Comparison of ENCODE assay signal across 8 cellular contexts in genomic region chr19:2050991-2051770, GRCh38. TPM values are rescaled to one million over a fixed set of nuclear protein-coding genes. Genes with fewer than 3 reads are reported as not detected.
DNase-seq lines count a peak whose midpoint lies in the region; ATAC-seq, FAIRE-seq and TF ChIP-seq lines count a peak whose summit lies in the region.

Gene MKNK2, minus strand, starts transcription at chr19:2051244. Its CDS starts 393 bp downstream, at chr19:2050851.

- H3K36me3 ChIP-seq in ACC112 (ENCODE audit: insufficient read depth, low read length) (no peaks in the 10 kb centered on the region), keratinocyte (ENCODE audit: control insufficient read depth in 2 of 2, extremely low read depth in 1 of 2, insufficient read depth in 2 of 2, low read length in 2 of 2) (peaks cover 10 to 14% of the 10 kb centered on the region in 2 experiments)

- TF ChIP-seq POLR2A in GM18526 (IDR thresholded peaks at IDR 0.05; ENCODE audit: extremely low read depth, insufficient read length): peak; percentile 99

- H4K20me1 ChIP-seq in keratinocyte (ENCODE audit: control insufficient read depth, extremely low read depth, insufficient read depth, low read length): peaks cover 18% of the 10 kb centered on the region

- DNase-seq in NCI-H2196 (lab: John Stamatoyannopoulos, UW; ENCODE audit: unreplicated experiment) (peak; percentile 95), keratinocyte (ENCODE audit: low read depth, low spot score) (no peak)
- DNase-seq in activated CD4-positive, CD25-positive, alpha-beta regulatory T cell treated with anti-CD3 and anti-CD28 coated beads, Interleukin-2, amount 50 U/mL, for 16 hours (ENCODE audit: low read depth, low spot score): peak; percentile 93
- peak; percentile 91 for DNase-seq in central memory CD4-positive, alpha-beta T cell
- DNase-seq in stimulated activated CD4-positive, alpha-beta T cell treated with anti-CD3 and anti-CD28 coated beads, Interleukin-15, amount 100 ng/mL, for 1 hour (ENCODE audit: low read depth in 1 of 2, low spot score in 1 of 2): peak; percentile 94 to 96

- peaks cover 3% of the 10 kb centered on the region for H3K9me1 ChIP-seq in keratinocyte (ENCODE audit: control insufficient read depth, extremely low read depth, insufficient read depth, low read length)

- TF ChIP-seq CTCF in keratinocyte (optimal IDR thresholded peaks at IDR 0.05 in 1 of 3, IDR thresholded peaks at IDR 0.05 in 1 of 3, conservative IDR thresholded peaks at IDR 0.05 in 1 of 3; ENCODE audit: extremely low read depth in 1 of 3, insufficient read depth in 2 of 3, low read length in 3 of 3): peak; percentile 32 to 65 (median 60)

- H3K4me3 ChIP-seq in ACC112 (ENCODE audit: low read depth, low read length): peak within 1 kb of the TSS; percentile 97
- peak within 1 kb of the TSS; percentile 86 to 88 (median 88) for H3K4me3 ChIP-seq in keratinocyte (ENCODE audit: control insufficient read depth in 2 of 3, extremely low read depth in 1 of 3, insufficient read depth in 2 of 3, low read depth in 1 of 3, low read length in 3 of 3)

- H3K9me3 ChIP-seq in keratinocyte (ENCODE audit: control insufficient read depth, low read depth, low read length): no peaks in the 10 kb centered on the region

- peak within 1 kb of the TSS; percentile 85 for H2AFZ ChIP-seq in ACC112 (ENCODE audit: low read length, unreplicated experiment)
- peak within 1 kb of the TSS; percentile 28 for H2AFZ ChIP-seq in keratinocyte (ENCODE audit: control insufficient read depth, low read length)

- no peaks in the 10 kb centered on the region for H3K27me3 ChIP-seq in ACC112 (ENCODE audit: insufficient read depth, low read length)
- H3K27me3 ChIP-seq in keratinocyte (ENCODE audit: control insufficient read depth, extremely low read depth, insufficient read depth, low read length): no peaks in the 10 kb centered on the region

- H3K79me2 ChIP-seq in ACC112 (ENCODE audit: control insufficient read depth, insufficient read depth, low read length, unreplicated experiment) (peaks cover 35% of the 10 kb centered on the region), keratinocyte (ENCODE audit: control insufficient read depth, insufficient read depth, low read length) (peaks cover 34% of the 10 kb centered on the region)

- peak within 1 kb of the TSS; percentile 85 for H3K9ac ChIP-seq in keratinocyte (ENCODE audit: control insufficient read depth, extremely low read depth, insufficient read depth, low read length)

- peak; percentile 33 for ATAC-seq in HG03095 (IDR thresholded peaks at IDR 0.05; ENCODE audit: unreplicated experiment)

- H3K27ac ChIP-seq in ACC112 (ENCODE audit: low read depth, low read length) (peak within 1 kb of the TSS; percentile 48; the same call in 1 of the 2 replicates), keratinocyte (ENCODE audit: control insufficient read depth, insufficient read depth, low read length) (peak within 1 kb of the TSS; percentile 79)

- peaks cover 48% of the 10 kb centered on the region for H3K4me1 ChIP-seq in ACC112 (ENCODE audit: control insufficient read depth, insufficient read depth, low read length, unreplicated experiment)
- peaks cover 53% of the 10 kb centered on the region for H3K4me1 ChIP-seq in keratinocyte (ENCODE audit: control insufficient read depth, extremely low read depth, insufficient read depth, low read length)

- H3K4me2 ChIP-seq in keratinocyte (ENCODE audit: control insufficient read depth, extremely low read depth, insufficient read depth, low read depth, low read length): peak within 1 kb of the TSS; percentile 95

- dilution Hi-C loops in keratinocyte (cut with MboI; ENCODE audit: extremely low pct_ligation_motif_present, low sequenced_read_pairs): no loop called here

- FAIRE-seq in keratinocyte (lab: Jason Lieb, UNC): no peak

RNA-seq across cellular contexts. Expression of gene MKNK2, which starts in this region (rescaled TPM):
- 64.0 to 113 TPM (median 88.3 TPM) in 3 replicates for polyA plus RNA-seq in keratinocyte
- polyA plus RNA-seq in keratinocyte (2011; ENCODE audit: low read depth): 155 TPM
- 54.2 and 95.8 TPM in 2 replicates for polyA plus RNA-seq in keratinocyte (2011; cell fraction: cytosol; rRNA removed)
- 87.3 and 99.2 TPM in 2 replicates for polyA plus RNA-seq in keratinocyte (2011; cell fraction: nucleus; rRNA removed)
- 101 and 231 TPM in 2 replicates for polyA plus RNA-seq in keratinocyte (2012; ENCODE audit: low replicate concordance)
- 111 to 139 TPM (median 130 TPM) in 3 replicates for polyA minus RNA-seq in keratinocyte
- polyA minus RNA-seq in keratinocyte (2011; cell fraction: cytosol; rRNA and poly(A)+ RNA removed): 391 TPM
- polyA minus RNA-seq in keratinocyte (2011; cell fraction: nucleus; rRNA and poly(A)+ RNA removed): 86.2 and 87.5 TPM in 2 replicates
